In genomic region chr2:238869293-238870124, GRCh38 we compare ENCODE assay signal across 13 cellular contexts. TPM values are rescaled to one million over a fixed set of nuclear protein-coding genes. Genes with fewer than 3 reads are reported as not detected.
DNase-seq lines count a peak whose midpoint lies in the region; ATAC-seq and TF ChIP-seq lines count a peak whose summit lies in the region.
"Had no signal": no experiment of that assay in that cellular context is flagged by ENCODE, and none has a peak within 500 bp of the region (broad histone marks: within the 10 kb centered on the region; RNA-seq: fewer than 3 reads in every experiment).

No MANE protein-coding gene starts in this region.

- peaks cover 2% of the 10 kb centered on the region for H3K9me3 Mint-ChIP-seq in activated CD8-positive, alpha-beta T cell treated with anti-CD3 and anti-CD28 coated beads for 36 hours

- H3K27me3 ChIP-seq in suprapubic skin: no peaks in the 10 kb centered on the region

- no peaks in the 10 kb centered on the region for H3K36me3 ChIP-seq in suprapubic skin

- WGBS in suprapubic skin: 54% methylated on average over 9 of the region's 9 CpGs

- DNase-seq in activated effector memory CD4-positive, alpha-beta T cell treated with anti-CD3 and anti-CD28 coated beads, Interleukin-2, amount 50 U/mL, for 16 hours: peak; percentile 58
- DNase-seq in activated effector memory CD4-positive, alpha-beta T cell treated with Interleukin-2 at 50 U/mL for 16 hours: no peak
- peak; percentile 30 for DNase-seq in activated CD8-positive, alpha-beta T cell treated with anti-CD3 and anti-CD28 coated beads for 36 hours
- DNase-seq in islet precursor cell: peak; percentile 42
- DNase-seq in suprapubic skin (ENCODE audit: low spot score in 2 of 2): peak; percentile 36 to 55
- no peak for DNase-seq in activated CD4-positive, alpha-beta T cell treated with anti-CD3 and anti-CD28 coated beads, Interleukin-2, amount 50 U/mL, for 4 hours
- DNase-seq: activated CD8-positive, alpha-beta memory T cell treated with anti-CD3 and anti-CD28 coated beads for 24 hours; AML-193; Kasumi-1 had no signal

- CTCF ChIA-PET in activated CD8-positive, alpha-beta T cell treated with anti-CD3 and anti-CD28 coated beads for 36 hours (lab: Charles Lee): no interaction called here

- peak overlapping the region; percentile 61 for H3K27ac ChIP-seq in suprapubic skin

- H3K4me1 ChIP-seq in suprapubic skin: peaks cover 36% of the 10 kb centered on the region

- H3K4me1 Mint-ChIP-seq in activated CD8-positive, alpha-beta T cell treated with anti-CD3 and anti-CD28 coated beads for 36 hours (ENCODE audit: low read depth): no peaks in the 10 kb centered on the region

- no peak for TF ChIP-seq EP300 in suprapubic skin (IDR thresholded peaks at IDR 0.05)

- no peak overlapping the region for H3K4me3 Mint-ChIP-seq in activated CD8-positive, alpha-beta T cell treated with anti-CD3 and anti-CD28 coated beads for 36 hours

- H3K36me3 Mint-ChIP-seq in activated CD8-positive, alpha-beta T cell treated with anti-CD3 and anti-CD28 coated beads for 36 hours (ENCODE audit: low read depth): no peaks in the 10 kb centered on the region

- no peak for TF ChIP-seq POLR2A in suprapubic skin (IDR thresholded peaks at IDR 0.05)

- no peaks in the 10 kb centered on the region for H3K9me3 ChIP-seq in suprapubic skin

- TF ChIP-seq CTCF in activated CD8-positive, alpha-beta T cell treated with anti-CD3 and anti-CD28 coated beads for 36 hours (IDR thresholded peaks at IDR 0.05): no peak
- TF ChIP-seq CTCF in suprapubic skin (IDR thresholded peaks at IDR 0.05): no peak

- peaks cover 6% of the 10 kb centered on the region for H3K27me3 Mint-ChIP-seq in activated CD8-positive, alpha-beta T cell treated with anti-CD3 and anti-CD28 coated beads for 36 hours

- H3K27ac Mint-ChIP-seq in activated CD8-positive, alpha-beta T cell treated with anti-CD3 and anti-CD28 coated beads for 36 hours: no peak overlapping the region

- intact Hi-C loops in activated CD8-positive, alpha-beta T cell treated with anti-CD3 and anti-CD28 coated beads for 36 hours (cut with micrococcal nuclease): no loop called here

- H3K4me3 ChIP-seq in suprapubic skin: no peak overlapping the region

- POLR2A ChIA-PET in activated CD8-positive, alpha-beta T cell treated with anti-CD3 and anti-CD28 coated beads for 36 hours (lab: Charles Lee): no interaction called here

- ATAC-seq in activated CD8-positive, alpha-beta T cell treated with anti-CD3 and anti-CD28 coated beads for 36 hours: peak; percentile 27
- ATAC-seq in HG03159 (IDR thresholded peaks at IDR 0.05; ENCODE audit: unreplicated experiment): no peak
- ATAC-seq in HG03520 (IDR thresholded peaks at IDR 0.05; ENCODE audit: unreplicated experiment): no peak

RNA-seq across cellular contexts. Expression of gene TWIST2, which starts 21.6 kb away (rescaled TPM):
- total RNA-seq in activated CD8-positive, alpha-beta T cell treated with anti-CD3 and anti-CD28 coated beads for 36 hours: not detected
- total RNA-seq in suprapubic skin: 10 to 100 TPM; 14.7 to 72.7 (median 30.4) TPM
- total RNA-seq: frontal cortex, SK-MEL-5 had no signal

Comparison
In these comparisons a context has a peak if more than half of its experiments do, and no peak if none do; other contexts are left out.
1. DNase-seq: peak in activated effector memory CD4-positive, alpha-beta T cell treated with anti-CD3 and anti-CD28 coated beads, Interleukin-2, amount 50 U/mL, for 16 hours (single experiment), activated CD8-positive, alpha-beta T cell treated with anti-CD3 and anti-CD28 coated beads for 36 hours (single experiment), islet precursor cell (single experiment) and suprapubic skin (2 of 2); none in activated effector memory CD4-positive, alpha-beta T cell treated with Interleukin-2 at 50 U/mL for 16 hours (single experiment) and activated CD4-positive, alpha-beta T cell treated with anti-CD3 and anti-CD28 coated beads, Interleukin-2, amount 50 U/mL, for 4 hours (0 of 2).
2. RNA of gene TWIST2, which starts 21.6 kb away (total RNA-seq): 14.7 to 72.7 TPM in suprapubic skin; not detected in activated CD8-positive, alpha-beta T cell treated with anti-CD3 and anti-CD28 coated beads for 36 hours; every median in the first group is over 10 times any median in the second.